Comparison of ENCODE assay signal across 8 cellular contexts in the genomic region with DNA sequence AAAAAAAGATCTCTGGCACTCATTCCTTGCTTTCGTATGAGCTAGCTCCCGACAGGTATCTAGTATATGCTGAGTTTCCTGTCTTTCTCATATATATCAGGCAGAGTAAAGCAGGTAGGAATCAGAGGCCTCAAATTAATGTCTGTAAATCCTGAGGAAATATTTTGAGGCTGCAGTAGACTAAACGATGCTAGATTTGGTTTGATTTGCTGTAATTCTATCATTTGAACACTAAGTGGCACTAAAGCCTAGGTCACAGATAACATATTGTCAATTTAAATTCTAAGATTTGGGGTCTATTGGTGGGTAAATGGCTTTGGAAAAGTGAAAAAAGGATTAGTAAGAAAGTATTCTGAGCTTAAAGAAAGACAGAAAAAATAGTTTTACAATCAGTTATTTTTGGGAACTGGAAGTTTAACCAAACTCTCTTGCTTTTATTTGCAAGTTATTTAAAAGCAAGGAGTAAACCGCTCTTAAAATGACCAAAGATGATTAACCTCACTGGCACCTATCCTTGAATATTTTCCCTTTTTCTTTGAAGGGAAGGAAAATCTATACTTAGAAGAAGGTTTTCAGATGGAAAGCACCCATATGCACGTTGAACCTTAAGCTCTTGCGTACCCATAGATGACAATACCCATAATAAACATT. TPM values are rescaled to one million over a fixed set of nuclear protein-coding genes. Genes with fewer than 3 reads are reported as not detected.
DNase-seq lines count a peak whose midpoint lies in the region; ATAC-seq and TF ChIP-seq lines count a peak whose summit lies in the region.

No MANE protein-coding gene starts in this region.

- peak; percentile 56 for ATAC-seq in HG03558 (IDR thresholded peaks at IDR 0.05; ENCODE audit: extremely low read depth, unreplicated experiment)

- TF ChIP-seq CTCF in GM12874 (IDR thresholded peaks at IDR 0.05; ENCODE audit: insufficient read depth, low read depth, low read length) (peak; percentile 51; the same call in 1 of the 2 replicates), fibroblast of the aortic adventitia (IDR thresholded peaks at IDR 0.05; ENCODE audit: insufficient read depth, low read length) (peak; percentile 69)

- peak; percentile 20 for DNase-seq in A172 (ENCODE audit: low spot score)
- peak; percentile 48 for DNase-seq in RKO (ENCODE audit: low spot score)
- DNase-seq in fibroblast of the aortic adventitia (ENCODE audit: low read depth): peak; percentile 47
- peak; percentile 2 for DNase-seq in stromal cell of bone marrow (ENCODE audit: low read depth)
- DNase-seq in activated effector memory CD4-positive, alpha-beta T cell treated with Interleukin-2 at 50 U/mL for 16 hours: no peak
- no peak for DNase-seq in HuH-7 (ENCODE audit: low spot score)

- H3K4me3 ChIP-seq in fibroblast of the aortic adventitia (ENCODE audit: low read depth, low read length): no peak overlapping the region

RNA-seq across cellular contexts. Expression of a gene that starts 37.6 kb away (rescaled TPM):
- 0.02 and 0.07 TPM in 2 replicates for total RNA-seq in A172 (2014; rRNA removed; shearing (Covaris generic))
- not detected in 2 replicates for total RNA-seq in fibroblast of the aortic adventitia (ENCODE audit: low replicate concordance)

Comparison
In these comparisons a context has a peak if more than half of its experiments do, and no peak if none do; other contexts are left out.
1. DNase-seq: peak in A172 (single experiment), RKO (single experiment), fibroblast of the aortic adventitia (single experiment) and stromal cell of bone marrow (single experiment); none in activated effector memory CD4-positive, alpha-beta T cell treated with Interleukin-2 at 50 U/mL for 16 hours (single experiment) and HuH-7 (single experiment).